ENCODE assay signal across 11 cellular contexts in the genomic region with DNA sequence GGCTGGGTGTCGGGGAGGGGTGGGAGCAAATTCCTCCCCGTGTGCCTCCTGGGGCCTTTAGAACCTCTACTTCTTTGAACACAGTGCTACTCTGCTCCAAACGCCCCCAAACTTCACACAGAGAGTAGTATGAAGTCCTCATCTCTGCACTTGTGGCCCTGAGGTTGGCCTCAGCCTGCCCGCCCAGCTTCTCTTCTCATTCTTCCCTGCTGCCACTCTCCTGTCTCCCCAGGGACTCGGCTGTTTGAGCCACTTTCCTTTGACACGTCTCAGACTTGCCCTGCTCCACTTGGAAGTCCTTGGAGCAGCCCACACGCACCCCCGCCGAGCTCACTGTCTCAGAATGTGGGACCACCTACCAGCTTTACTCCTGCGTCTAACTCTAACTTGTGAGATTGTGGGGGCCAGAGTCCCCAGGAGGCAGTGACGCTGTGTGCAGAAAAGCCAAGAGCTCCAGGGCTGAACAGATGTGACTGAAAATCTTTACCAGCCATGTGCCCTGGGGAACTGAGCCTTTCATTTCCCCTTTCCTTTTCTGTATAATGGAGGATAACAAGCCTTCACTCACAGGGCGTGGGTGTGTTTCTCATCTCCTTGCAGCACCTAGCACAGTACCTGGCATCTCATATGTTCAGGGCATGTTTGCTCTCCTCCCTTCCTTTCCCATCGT.
DNase-seq lines count a peak whose midpoint lies in the region; ATAC-seq, FAIRE-seq and TF ChIP-seq lines count a peak whose summit lies in the region.
"Had no signal": no experiment of that assay in that cellular context is flagged by ENCODE, and none has a peak within 500 bp of the region (broad histone marks: within the 10 kb centered on the region; RNA-seq: fewer than 3 reads in every experiment).

No MANE protein-coding gene starts in this region.

- no peaks in the 10 kb centered on the region for H3K9me3 Mint-ChIP-seq in HFFc6
- no peaks in the 10 kb centered on the region for H3K9me3 Mint-ChIP-seq in activated CD4-positive, alpha-beta T cell treated with anti-CD3 and anti-CD28 coated beads, Interleukin-2, amount 10 ng/mL, durations not matched to agents 24 days and 14 days
- H3K9me3 Mint-ChIP-seq in CD4-positive, alpha-beta memory T cell = peaks cover 0 to 5% (median 0%) of the 10 kb centered on the region in 8 donors

- no peaks in the 10 kb centered on the region for H3K27me3 ChIP-seq in neuronal stem cell (ENCODE audit: control insufficient read depth in 3 of 3, insufficient read depth in 3 of 3, low read depth in 1 of 3, low read length in 3 of 3)
- no peaks in the 10 kb centered on the region for H3K27me3 ChIP-seq in CD4-positive, alpha-beta memory T cell (ENCODE audit: insufficient read depth, low read length)

- no peak for FAIRE-seq in frontal cortex (lab: Jason Lieb, UNC)

- H2BK120ac ChIP-seq in neuronal stem cell (ENCODE audit: low read depth, low read length) = peak overlapping the region; percentile 12

- no CpG with 5 or more reads among the region's 13 CpGs for WGBS in neuronal stem cell (ENCODE audit: extremely low coverage in 2 of 2, insufficient read length in 2 of 2, insufficient replicate concordance in 1 of 2), 2 donors

- H3K27me3 Mint-ChIP-seq in HFFc6 (ENCODE audit: insufficient read depth) = peaks cover 22% of the 10 kb centered on the region
- H3K27me3 Mint-ChIP-seq in activated CD4-positive, alpha-beta T cell treated with anti-CD3 and anti-CD28 coated beads, Interleukin-2, amount 10 ng/mL, durations not matched to agents 24 days and 14 days = peaks cover 9% of the 10 kb centered on the region
- H3K27me3 Mint-ChIP-seq in CD4-positive, alpha-beta memory T cell = peaks cover 9 to 15% of the 10 kb centered on the region in 2 donors

- H4K91ac ChIP-seq in neuronal stem cell (ENCODE audit: low read depth, low read length, poor library complexity) = no peak overlapping the region

- no peaks in the 10 kb centered on the region for H3K36me3 Mint-ChIP-seq in HFFc6 (ENCODE audit: low read depth)
- no peaks in the 10 kb centered on the region for H3K36me3 Mint-ChIP-seq in activated CD4-positive, alpha-beta T cell treated with anti-CD3 and anti-CD28 coated beads, Interleukin-2, amount 10 ng/mL, durations not matched to agents 24 days and 14 days (ENCODE audit: low read depth)
- no peaks in the 10 kb centered on the region for H3K36me3 Mint-ChIP-seq in CD4-positive, alpha-beta memory T cell

- H2AK5ac ChIP-seq in neuronal stem cell (ENCODE audit: low read depth, low read length) = no peak overlapping the region

- DNase-seq in HFFc6 = no peak
- no peak for DNase-seq in neuronal stem cell (ENCODE audit: low spot score)
- DNase-seq in activated CD4-positive, alpha-beta T cell treated with anti-CD3 and anti-CD28 coated beads, Interleukin-2, amount 10 ng/mL, durations not matched to agents 24 days and 14 days = no peak
- DNase-seq in hepatic stellate cell (ENCODE audit: low spot score) = no peak
- DNase-seq in frontal cortex (ENCODE audit: low spot score in 2 of 2) = no peak
- no peak for DNase-seq in CD4-positive, alpha-beta memory T cell
- DNase-seq: activated T-cell treated with anti-CD3 and anti-CD28 coated beads, Interleukin-2, amount 50 U/mL, for 1 hour; NCI-H1092 treated with DMSO at 0.1 percent for 48 hours had no signal

- H4K8ac ChIP-seq in neuronal stem cell (ENCODE audit: low read depth, low read length) = no peak overlapping the region

- peak overlapping the region; percentile 8 for H2AFZ ChIP-seq in neuronal stem cell (ENCODE audit: low read length)
- H2AFZ ChIP-seq: parathyroid adenoma had no signal

- H3K36me3 ChIP-seq in neuronal stem cell (replicated peaks in 1 of 2; ENCODE audit: control insufficient read depth in 2 of 2, insufficient read depth in 2 of 2, low read length in 2 of 2) = no peaks in the 10 kb centered on the region
- H3K36me3 ChIP-seq in CD4-positive, alpha-beta memory T cell (ENCODE audit: insufficient read depth, low read length) = no peaks in the 10 kb centered on the region

- peak; percentile 62 for ATAC-seq in GM19023 (IDR thresholded peaks at IDR 0.05; ENCODE audit: unreplicated experiment)
- peak; percentile 57 for ATAC-seq in HG03521 (IDR thresholded peaks at IDR 0.05; ENCODE audit: unreplicated experiment)

- no peak overlapping the region for H3K9ac ChIP-seq in neuronal stem cell (ENCODE audit: low read depth, low read length, poor library complexity)
- H3K9ac ChIP-seq: parathyroid adenoma had no signal

- TF ChIP-seq CTCF in HFFc6 (IDR thresholded peaks at IDR 0.05) = no peak

- no peaks in the 10 kb centered on the region for H3K79me1 ChIP-seq in neuronal stem cell (ENCODE audit: low read depth, low read length)

- no peak overlapping the region for H3K18ac ChIP-seq in neuronal stem cell (ENCODE audit: low read length)

- no peak overlapping the region for H3K4ac ChIP-seq in neuronal stem cell (ENCODE audit: low read length)

- H2BK5ac ChIP-seq in neuronal stem cell (ENCODE audit: low read length) = no peak overlapping the region

- peaks cover 16% of the 10 kb centered on the region for H3K4me1 Mint-ChIP-seq in HFFc6 (ENCODE audit: low read depth)
- peaks cover under 1% of the 10 kb centered on the region for H3K4me1 Mint-ChIP-seq in activated CD4-positive, alpha-beta T cell treated with anti-CD3 and anti-CD28 coated beads, Interleukin-2, amount 10 ng/mL, durations not matched to agents 24 days and 14 days
- H3K4me1 Mint-ChIP-seq in CD4-positive, alpha-beta memory T cell = no peaks in the 10 kb centered on the region

- H3K9me3 ChIP-seq in neuronal stem cell (replicated peaks in 1 of 2; ENCODE audit: control insufficient read depth in 2 of 2, insufficient read depth in 1 of 2, low read depth in 1 of 2, low read length in 2 of 2) = no peaks in the 10 kb centered on the region
- H3K9me3 ChIP-seq in CD4-positive, alpha-beta memory T cell (ENCODE audit: control insufficient read depth in 1 of 2, low read length in 2 of 2) = no peaks in the 10 kb centered on the region

- H3K4me3 Mint-ChIP-seq in HFFc6 = peak overlapping the region; percentile 26; the same call in 1 of the 2 replicates
- H3K4me3 Mint-ChIP-seq in activated CD4-positive, alpha-beta T cell treated with anti-CD3 and anti-CD28 coated beads, Interleukin-2, amount 10 ng/mL, durations not matched to agents 24 days and 14 days = no peak overlapping the region
- H3K4me3 Mint-ChIP-seq in CD4-positive, alpha-beta memory T cell = no peak overlapping the region

- H3K14ac ChIP-seq in neuronal stem cell (ENCODE audit: low read length) = no peak overlapping the region

- intact Hi-C loops in activated CD4-positive, alpha-beta T cell treated with anti-CD3 and anti-CD28 coated beads, Interleukin-2, amount 10 ng/mL, durations not matched to agents 24 days and 14 days (cut with micrococcal nuclease) = no loop called here
- intact Hi-C loops in CD4-positive, alpha-beta memory T cell (cut with micrococcal nuclease) = no loop called here

- H3K23ac ChIP-seq in neuronal stem cell (ENCODE audit: low read depth, low read length, poor library complexity) = no peak overlapping the region

- peaks cover 0 to 4% of the 10 kb centered on the region in 2 donors for H3K4me1 ChIP-seq in neuronal stem cell (ENCODE audit: control insufficient read depth in 2 of 2, insufficient read depth in 1 of 2, low read depth in 1 of 2, low read length in 2 of 2)
- H3K4me1 ChIP-seq in CD4-positive, alpha-beta memory T cell (ENCODE audit: insufficient read depth, low read length) = no peaks in the 10 kb centered on the region
- H3K4me1 ChIP-seq: parathyroid adenoma had no signal

- no peak overlapping the region for H2BK12ac ChIP-seq in neuronal stem cell (ENCODE audit: low read length)

- no peak overlapping the region for H3K4me2 ChIP-seq in neuronal stem cell (ENCODE audit: insufficient read depth, low read length, poor library complexity, severe bottlenecking)

- no peak overlapping the region for H2BK15ac ChIP-seq in neuronal stem cell (ENCODE audit: low read length)

- H3K27ac ChIP-seq in neuronal stem cell (replicated peaks; ENCODE audit: low read length) = no peak overlapping the region
- no peak overlapping the region for H3K27ac ChIP-seq in CD4-positive, alpha-beta memory T cell (ENCODE audit: low read depth, low read length)
- H3K27ac ChIP-seq: parathyroid adenoma had no signal

- no peak overlapping the region for H3K27ac Mint-ChIP-seq in HFFc6
- H3K27ac Mint-ChIP-seq in activated CD4-positive, alpha-beta T cell treated with anti-CD3 and anti-CD28 coated beads, Interleukin-2, amount 10 ng/mL, durations not matched to agents 24 days and 14 days = no peak overlapping the region
- H3K27ac Mint-ChIP-seq in CD4-positive, alpha-beta memory T cell = no peak overlapping the region

- POLR2A ChIA-PET in CD4-positive, alpha-beta memory T cell (lab: Charles Lee; ENCODE audit: partially characterized antibody) = no interaction called here

- no peak overlapping the region for H3K4me3 ChIP-seq in neuronal stem cell (ENCODE audit: low read length in 2 of 2)
- no peak overlapping the region for H3K4me3 ChIP-seq in CD4-positive, alpha-beta memory T cell (ENCODE audit: low read length in 2 of 2)

- CTCF ChIA-PET in CD4-positive, alpha-beta memory T cell (lab: Charles Lee; ENCODE audit: partially characterized antibody) = no interaction called here
